8 cellular contexts compared by ENCODE assay signal in the genomic region with DNA sequence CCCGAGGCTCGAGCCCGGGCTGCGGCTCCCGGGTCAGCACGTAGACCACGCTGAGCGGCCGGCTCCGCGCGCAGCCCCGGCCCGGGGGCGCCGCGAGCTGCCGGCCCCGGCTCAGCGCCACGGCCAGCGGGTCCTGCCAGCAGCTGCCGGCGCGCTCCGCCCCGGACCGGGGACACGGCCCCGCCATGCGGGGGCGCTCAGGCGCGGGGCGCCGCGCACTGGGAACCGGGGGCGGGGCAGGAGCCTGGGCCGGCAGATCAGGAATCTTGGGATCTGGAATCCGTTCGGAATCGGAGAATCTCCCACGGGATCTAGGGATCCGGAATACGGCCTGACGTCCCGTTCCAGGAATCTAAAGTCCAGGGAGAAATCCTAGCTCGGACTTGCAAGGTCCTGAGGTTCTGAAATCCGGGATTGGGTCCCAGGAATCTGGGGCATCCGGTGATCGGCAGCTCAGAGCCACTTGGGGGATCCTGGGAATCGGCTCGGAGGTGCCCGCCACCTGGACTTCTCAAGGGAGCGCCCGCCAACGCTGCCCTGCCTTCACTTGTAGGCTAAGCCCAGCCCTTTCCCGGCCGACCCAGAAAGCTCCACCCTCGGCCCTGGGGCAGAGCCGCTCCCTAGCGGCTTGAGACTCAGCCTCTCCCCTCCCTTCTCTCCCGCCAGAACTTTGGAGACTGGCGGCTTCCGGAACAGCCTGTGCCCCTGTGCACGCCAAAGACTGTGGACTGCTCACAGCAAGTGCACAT. TPM values are rescaled to one million over a fixed set of nuclear protein-coding genes. Genes with fewer than 3 reads are reported as not detected.
DNase-seq lines count a peak whose midpoint lies in the region; ATAC-seq and TF ChIP-seq lines count a peak whose summit lies in the region.

A gene with protein sequence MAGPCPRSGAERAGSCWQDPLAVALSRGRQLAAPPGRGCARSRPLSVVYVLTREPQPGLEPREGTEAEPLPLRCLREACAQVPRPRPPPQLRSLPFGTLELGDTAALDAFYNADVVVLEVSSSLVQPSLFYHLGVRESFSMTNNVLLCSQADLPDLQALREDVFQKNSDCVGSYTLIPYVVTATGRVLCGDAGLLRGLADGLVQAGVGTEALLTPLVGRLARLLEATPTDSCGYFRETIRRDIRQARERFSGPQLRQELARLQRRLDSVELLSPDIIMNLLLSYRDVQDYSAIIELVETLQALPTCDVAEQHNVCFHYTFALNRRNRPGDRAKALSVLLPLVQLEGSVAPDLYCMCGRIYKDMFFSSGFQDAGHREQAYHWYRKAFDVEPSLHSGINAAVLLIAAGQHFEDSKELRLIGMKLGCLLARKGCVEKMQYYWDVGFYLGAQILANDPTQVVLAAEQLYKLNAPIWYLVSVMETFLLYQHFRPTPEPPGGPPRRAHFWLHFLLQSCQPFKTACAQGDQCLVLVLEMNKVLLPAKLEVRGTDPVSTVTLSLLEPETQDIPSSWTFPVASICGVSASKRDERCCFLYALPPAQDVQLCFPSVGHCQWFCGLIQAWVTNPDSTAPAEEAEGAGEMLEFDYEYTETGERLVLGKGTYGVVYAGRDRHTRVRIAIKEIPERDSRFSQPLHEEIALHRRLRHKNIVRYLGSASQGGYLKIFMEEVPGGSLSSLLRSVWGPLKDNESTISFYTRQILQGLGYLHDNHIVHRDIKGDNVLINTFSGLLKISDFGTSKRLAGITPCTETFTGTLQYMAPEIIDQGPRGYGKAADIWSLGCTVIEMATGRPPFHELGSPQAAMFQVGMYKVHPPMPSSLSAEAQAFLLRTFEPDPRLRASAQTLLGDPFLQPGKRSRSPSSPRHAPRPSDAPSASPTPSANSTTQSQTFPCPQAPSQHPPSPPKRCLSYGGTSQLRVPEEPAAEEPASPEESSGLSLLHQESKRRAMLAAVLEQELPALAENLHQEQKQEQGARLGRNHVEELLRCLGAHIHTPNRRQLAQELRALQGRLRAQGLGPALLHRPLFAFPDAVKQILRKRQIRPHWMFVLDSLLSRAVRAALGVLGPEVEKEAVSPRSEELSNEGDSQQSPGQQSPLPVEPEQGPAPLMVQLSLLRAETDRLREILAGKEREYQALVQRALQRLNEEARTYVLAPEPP (N-terminal part only) (minus strand): TSS at position 551 of the 749 bp plus-strand sequence. CDS start 364 bp downstream, at position 187.

- peak within 1 kb of the TSS; percentile 69 to 72 for H3K4me3 ChIP-seq in muscle layer of duodenum (ENCODE audit: low read depth in 1 of 2, low read length in 2 of 2)
- peak within 1 kb of the TSS; percentile 80 for H3K4me3 ChIP-seq in thoracic aorta

- TF ChIP-seq CTCF in thoracic aorta (IDR thresholded peaks at IDR 0.05), result no peak

- H3K4me1 Mint-ChIP-seq in activated T-helper 1 cell treated with anti-CD3 and anti-CD28 coated beads, Interleukin-12 subunit alpha, Interleukin-12 subunit beta, Interleukin-2, Interleukin-4 antibody, amounts not matched to agents 30 ng/mL and 10 ng/mL and 1 ng/mL, durations not matched to agents 14 hours and 24 hours and 36 hours (ENCODE audit: low read depth), result peaks cover 38% of the 10 kb centered on the region

- H3K27me3 ChIP-seq in muscle layer of duodenum (ENCODE audit: low read depth, low read length), result no peaks in the 10 kb centered on the region
- H3K27me3 ChIP-seq in thoracic aorta (replicated peaks; ENCODE audit: insufficient read depth), result no peaks in the 10 kb centered on the region

- H3K36me3 Mint-ChIP-seq in activated T-helper 1 cell treated with anti-CD3 and anti-CD28 coated beads, Interleukin-12 subunit alpha, Interleukin-12 subunit beta, Interleukin-2, Interleukin-4 antibody, amounts not matched to agents 30 ng/mL and 10 ng/mL and 1 ng/mL, durations not matched to agents 14 hours and 24 hours and 36 hours (ENCODE audit: low read depth), result no peaks in the 10 kb centered on the region

- peak; percentile 37 for ATAC-seq in HG03442 (IDR thresholded peaks at IDR 0.05; ENCODE audit: unreplicated experiment)
- ATAC-seq in thoracic aorta (ENCODE audit: insufficient number of reproducible peaks, low FRiP score, low read depth), result peak; percentile 51

- H3K27me3 Mint-ChIP-seq in activated T-helper 1 cell treated with anti-CD3 and anti-CD28 coated beads, Interleukin-12 subunit alpha, Interleukin-12 subunit beta, Interleukin-2, Interleukin-4 antibody, amounts not matched to agents 30 ng/mL and 10 ng/mL and 1 ng/mL, durations not matched to agents 14 hours and 24 hours and 36 hours (ENCODE audit: insufficient read depth), result no peaks in the 10 kb centered on the region

- DNase-seq in NCI-H1417 (lab: John Stamatoyannopoulos, UW), result peak; percentile 45 to 70 (median 63)
- no peak for DNase-seq in NCI-H1417 treated with DMSO at 0.1 percent for 48 hours (lab: John Stamatoyannopoulos, UW)
- DNase-seq in NCI-H82 (lab: John Stamatoyannopoulos, UW), result peak; percentile 91
- peak; percentile 46 for DNase-seq in activated T-helper 1 cell treated with anti-CD3 and anti-CD28 coated beads, Interleukin-12 subunit alpha, Interleukin-12 subunit beta, Interleukin-2, Interleukin-4 antibody, amounts not matched to agents 30 ng/mL and 10 ng/mL and 1 ng/mL, durations not matched to agents 14 hours and 24 hours and 36 hours (ENCODE audit: low spot score)
- peak; percentile 81 for DNase-seq in fibroblast of peridontal ligament (ENCODE audit: extremely low read depth)
- peak; percentile 79 for DNase-seq in thoracic aorta (ENCODE audit: low spot score)

- H3K27ac ChIP-seq in muscle layer of duodenum (ENCODE audit: low read length), result peak within 1 kb of the TSS; percentile 96
- H3K27ac ChIP-seq in thoracic aorta, result peak within 1 kb of the TSS; percentile 96 to 99

- H3K27ac Mint-ChIP-seq in activated T-helper 1 cell treated with anti-CD3 and anti-CD28 coated beads, Interleukin-12 subunit alpha, Interleukin-12 subunit beta, Interleukin-2, Interleukin-4 antibody, amounts not matched to agents 30 ng/mL and 10 ng/mL and 1 ng/mL, durations not matched to agents 14 hours and 24 hours and 36 hours, result peak within 1 kb of the TSS; percentile 86

- H3K36me3 ChIP-seq in muscle layer of duodenum (ENCODE audit: control insufficient read depth in 1 of 2, insufficient read depth in 2 of 2, low read length in 2 of 2), result peaks cover 10 to 27% of the 10 kb centered on the region in 2 donors
- peaks cover 29% of the 10 kb centered on the region for H3K36me3 ChIP-seq in thoracic aorta

- no peaks in the 10 kb centered on the region for H3K9me3 Mint-ChIP-seq in activated T-helper 1 cell treated with anti-CD3 and anti-CD28 coated beads, Interleukin-12 subunit alpha, Interleukin-12 subunit beta, Interleukin-2, Interleukin-4 antibody, amounts not matched to agents 30 ng/mL and 10 ng/mL and 1 ng/mL, durations not matched to agents 14 hours and 24 hours and 36 hours

- intact Hi-C loops in activated T-helper 1 cell treated with anti-CD3 and anti-CD28 coated beads, Interleukin-12 subunit alpha, Interleukin-12 subunit beta, Interleukin-2, Interleukin-4 antibody, amounts not matched to agents 30 ng/mL and 10 ng/mL and 1 ng/mL, durations not matched to agents 14 hours and 24 hours and 36 hours (cut with micrococcal nuclease), result loop anchor here (1.0 kb wide), 1 partner anchor 445 kb away; the partner anchor contains the start of gene NUDC

- H3K4me1 ChIP-seq in muscle layer of duodenum (ENCODE audit: control insufficient read depth in 1 of 2, insufficient read depth in 2 of 2, low read length in 2 of 2), result peaks cover 16 to 24% of the 10 kb centered on the region in 2 donors
- H3K4me1 ChIP-seq in thoracic aorta (ENCODE audit: control insufficient read depth in 1 of 2, low read depth in 2 of 2), result peaks cover 16 to 39% of the 10 kb centered on the region in 2 donors

- H3K9me3 ChIP-seq in muscle layer of duodenum (ENCODE audit: control insufficient read depth in 1 of 2, low read length in 2 of 2), result no peaks in the 10 kb centered on the region
- no peaks in the 10 kb centered on the region for H3K9me3 ChIP-seq in thoracic aorta

- H3K4me3 Mint-ChIP-seq in activated T-helper 1 cell treated with anti-CD3 and anti-CD28 coated beads, Interleukin-12 subunit alpha, Interleukin-12 subunit beta, Interleukin-2, Interleukin-4 antibody, amounts not matched to agents 30 ng/mL and 10 ng/mL and 1 ng/mL, durations not matched to agents 14 hours and 24 hours and 36 hours, result peak within 1 kb of the TSS; percentile 90

RNA-seq across cellular contexts. Expression of the gene that starts here (rescaled TPM):
- 11.2 and 13.7 TPM in 2 replicates for total RNA-seq in activated T-helper 1 cell treated with anti-CD3 and anti-CD28 coated beads, Interleukin-12 subunit alpha, Interleukin-12 subunit beta, Interleukin-2, Interleukin-4 antibody, amounts not matched to agents 30 ng/mL and 10 ng/mL and 1 ng/mL, durations not matched to agents 14 hours and 24 hours and 36 hours
- 10 to 100 TPM; 78.6 to 85.6 TPM for total RNA-seq in thoracic aorta
